1 cellular context compared by ENCODE assay signal in the genomic region with DNA sequence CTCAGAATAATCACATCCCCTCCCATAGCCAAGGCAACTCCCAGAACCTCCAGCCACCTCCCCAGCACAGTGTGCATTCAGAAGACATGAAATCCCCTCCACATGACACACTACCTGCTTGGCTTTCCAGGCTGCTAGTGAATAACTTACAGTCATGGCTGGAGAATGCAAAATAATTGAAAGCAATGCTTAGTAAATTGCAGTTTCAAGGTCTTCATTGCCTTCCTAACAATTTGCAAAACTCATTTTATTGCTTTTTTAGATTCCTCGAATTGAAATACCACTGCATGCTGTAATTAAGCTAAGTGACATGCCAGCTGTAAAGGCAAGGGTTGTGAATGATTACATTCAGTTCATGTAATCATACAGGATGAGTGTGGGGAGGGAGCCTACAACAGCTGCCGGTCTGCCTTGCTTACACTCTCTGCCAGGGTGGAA.
TF ChIP-seq lines count a peak whose summit lies in the region.

No MANE protein-coding gene starts in this region.

TF ChIP-seq in H1, 55 proteins besides CTCF, POLR2A, EP300 and RAD21:
- TF ChIP-seq GTF2F1 (IDR thresholded peaks at IDR 0.05; ENCODE audit: borderline replicate concordance, low read depth, low read length) (no peak), ASH2L (IDR thresholded peaks at IDR 0.05; ENCODE audit: low read length) (no peak), EZH2 (IDR thresholded peaks at IDR 0.05; ENCODE audit: low read depth, low read length, severe bottlenecking) (peak; percentile 6), SIRT6 (IDR thresholded peaks at IDR 0.05; ENCODE audit: low read length) (no peak)
